Comparison of ENCODE assay signal across 21 cellular contexts in genomic region chr3:51706021-51706485, GRCh38. TPM values are rescaled to one million over a fixed set of nuclear protein-coding genes. Genes with fewer than 3 reads are reported as not detected.
A peak's percentile ranks its signal among the peaks of the same experiment; 100 is the strongest.
DNase-seq lines count a peak whose midpoint lies in the region; TF ChIP-seq lines count a peak whose summit lies in the region.
"Had no signal": no experiment of that assay in that cellular context is flagged by ENCODE, and none has a peak within 500 bp of the region (broad histone marks: within the 10 kb centered on the region; RNA-seq: fewer than 3 reads in every experiment).

No MANE protein-coding gene starts in this region.

- TF ChIP-seq CTCF in 22Rv1 (IDR thresholded peaks at IDR 0.05) (no peak), brain (conservative IDR thresholded peaks at IDR 0.05) (no peak), neural progenitor cell (IDR thresholded peaks at IDR 0.05) (no peak)

- peaks cover 8% of the 10 kb centered on the region for H3F3A ChIP-seq in neural progenitor cell (ENCODE audit: low read depth)

- H3K27me3 ChIP-seq in neural progenitor cell: peaks cover 40% of the 10 kb centered on the region
- H3K27me3 ChIP-seq: esophagus muscularis mucosa, SJSA1 had no signal

- peak overlapping the region; percentile 15 for H3K4me2 ChIP-seq in neural progenitor cell

- H3K36me3 Mint-ChIP-seq in brain (no peaks in the 10 kb centered on the region), neural progenitor cell (peaks cover 2% of the 10 kb centered on the region)
- H3K36me3 Mint-ChIP-seq: activated naive CD4-positive, alpha-beta T cell treated with anti-CD3 and anti-CD28 coated beads, Interleukin-2, amount 50 U/mL, for 24 hours had no signal

- no peaks in the 10 kb centered on the region for H3K36me3 ChIP-seq in neural progenitor cell
- H3K36me3 ChIP-seq: BE2C, SJSA1 had no signal

- no peak overlapping the region for H3K4me3 ChIP-seq in neural progenitor cell
- H3K4me3 ChIP-seq: hepatocyte, SJSA1 had no signal

- no peak overlapping the region for H2AFZ ChIP-seq in neural progenitor cell (replicated peaks)
- H2AFZ ChIP-seq: hepatocyte had no signal

- H3K4me1 ChIP-seq in neural progenitor cell: peaks cover 29% of the 10 kb centered on the region
- H3K4me1 ChIP-seq: BE2C, psoas muscle had no signal

- H3K27me3 Mint-ChIP-seq in brain (peaks cover 29% of the 10 kb centered on the region), neural progenitor cell (ENCODE audit: insufficient read depth, low read depth) (peaks cover 23% of the 10 kb centered on the region)
- H3K27me3 Mint-ChIP-seq: activated naive CD4-positive, alpha-beta T cell treated with anti-CD3 and anti-CD28 coated beads, Interleukin-2, amount 50 U/mL, for 24 hours; effector memory CD8-positive, alpha-beta T cell; IgD-negative memory B cell had no signal

- H3K9me3 Mint-ChIP-seq in brain (no peaks in the 10 kb centered on the region), neural progenitor cell (no peaks in the 10 kb centered on the region)
- H3K9me3 Mint-ChIP-seq: activated naive CD4-positive, alpha-beta T cell treated with anti-CD3 and anti-CD28 coated beads, Interleukin-2, amount 50 U/mL, for 24 hours; activated T-helper 1 cell treated with anti-CD3 and anti-CD28 coated beads, Interleukin-12 subunit alpha, Interleukin-12 subunit beta, Interleukin-2, Interleukin-4 antibody, amounts not matched to agents 30 ng/mL and 10 ng/mL and 1 ng/mL, durations not matched to agents 14 hours and 24 hours and 36 hours; HFFc6; IgD-negative memory B cell; nephron had no signal

- peak overlapping the region in 4 of 5 experiments; percentile 16 to 94 (median 72) for H3K4me3 Mint-ChIP-seq in brain
- H3K4me3 Mint-ChIP-seq in neural progenitor cell: peak overlapping the region; percentile 65
- H3K4me3 Mint-ChIP-seq: activated naive CD4-positive, alpha-beta T cell treated with anti-CD3 and anti-CD28 coated beads, Interleukin-2, amount 50 U/mL, for 24 hours; activated T-helper 1 cell treated with anti-CD3 and anti-CD28 coated beads, Interleukin-12 subunit alpha, Interleukin-12 subunit beta, Interleukin-2, Interleukin-4 antibody, amounts not matched to agents 30 ng/mL and 10 ng/mL and 1 ng/mL, durations not matched to agents 14 hours and 24 hours and 36 hours; effector memory CD8-positive, alpha-beta T cell; HFFc6 had no signal

- no peak overlapping the region for H3K9ac ChIP-seq in neural progenitor cell

- H3K4me1 Mint-ChIP-seq in brain (peaks cover 58% of the 10 kb centered on the region), neural progenitor cell (peaks cover 40% of the 10 kb centered on the region)

- H3K27ac ChIP-seq in 22Rv1: 0 out of 2 replicates have a peak overlapping the region, but pooled peaks have one; percentile 4
- H3K27ac ChIP-seq in neural progenitor cell: no peak overlapping the region
- H3K27ac ChIP-seq: esophagus muscularis mucosa, hepatocyte, psoas muscle, SJSA1 had no signal

- H3K27ac Mint-ChIP-seq in brain (peak overlapping the region in 3 of 5 experiments; percentile 24 to 70 (median 69)), neural progenitor cell (no peak overlapping the region)
- H3K27ac Mint-ChIP-seq: activated T-helper 1 cell treated with anti-CD3 and anti-CD28 coated beads, Interleukin-12 subunit alpha, Interleukin-12 subunit beta, Interleukin-2, Interleukin-4 antibody, amounts not matched to agents 30 ng/mL and 10 ng/mL and 1 ng/mL, durations not matched to agents 14 hours and 24 hours and 36 hours; HFFc6; IgD-negative memory B cell; nephron had no signal

- H3K9me3 ChIP-seq in neural progenitor cell (ENCODE audit: low read depth): no peaks in the 10 kb centered on the region
- H3K9me3 ChIP-seq: BE2C, esophagus muscularis mucosa, psoas muscle, SJSA1 had no signal

- H3K79me2 ChIP-seq in neural progenitor cell (ENCODE audit: low read depth): no peaks in the 10 kb centered on the region
- H3K79me2 ChIP-seq: hepatocyte had no signal

- H4K20me1 ChIP-seq in neural progenitor cell (ENCODE audit: low read depth): peaks cover 15% of the 10 kb centered on the region

- DNase-seq in DMS 273 (lab: John Stamatoyannopoulos, UW; ENCODE audit: unreplicated experiment) (peak; percentile 12), DMS 273 treated with DMSO at 0.1 percent for 48 hours (lab: John Stamatoyannopoulos, UW) (no peak), neural progenitor cell (ENCODE audit: low spot score) (no peak), A172 (ENCODE audit: low spot score) (no peak), pons (ENCODE audit: low spot score) (no peak), medulla oblongata (ENCODE audit: extremely low spot score) (no peak)
- DNase-seq: effector memory CD8-positive, alpha-beta T cell; NCI-H774 had no signal

RNA-seq across cellular contexts. Expression of gene GRM2, which starts 0.8 kb away (rescaled TPM):
- polyA plus RNA-seq in brain (ENCODE audit: insufficient read depth, low read depth, low replicate concordance): 10.5 TPM
- 1.9 and 4.9 TPM in 2 replicates for total RNA-seq in neural progenitor cell (ENCODE audit: low replicate concordance)
- total RNA-seq in A172 (2014; rRNA removed; shearing (Covaris generic)): not detected in 2 replicates
- total RNA-seq: skeletal muscle tissue had no signal
- polyA plus RNA-seq: hepatocyte, IgD-negative memory B cell had no signal

RNA-seq across cellular contexts. Expression of gene TEX264, which starts 35.0 kb away (rescaled TPM):
- 48.3 TPM for polyA plus RNA-seq in brain (ENCODE audit: insufficient read depth, low read depth, low replicate concordance)
- 0.54 and 2.8 TPM in 2 replicates for total RNA-seq in neural progenitor cell (ENCODE audit: low replicate concordance)
- 65.4 and 75.5 TPM in 2 replicates for total RNA-seq in A172 (2014; rRNA removed; shearing (Covaris generic))

Comparison
In these comparisons a context has a peak if more than half of its experiments do, and no peak if none do; other contexts are left out.
1. RNA of gene TEX264, which starts 35.0 kb away (total RNA-seq): 65.4 to 75.5 TPM in A172; 0.54 to 2.8 TPM in neural progenitor cell; every median in the first group is over 10 times any median in the second.